Comparison of ENCODE assay signal across 22 cellular contexts in the genomic region with DNA sequence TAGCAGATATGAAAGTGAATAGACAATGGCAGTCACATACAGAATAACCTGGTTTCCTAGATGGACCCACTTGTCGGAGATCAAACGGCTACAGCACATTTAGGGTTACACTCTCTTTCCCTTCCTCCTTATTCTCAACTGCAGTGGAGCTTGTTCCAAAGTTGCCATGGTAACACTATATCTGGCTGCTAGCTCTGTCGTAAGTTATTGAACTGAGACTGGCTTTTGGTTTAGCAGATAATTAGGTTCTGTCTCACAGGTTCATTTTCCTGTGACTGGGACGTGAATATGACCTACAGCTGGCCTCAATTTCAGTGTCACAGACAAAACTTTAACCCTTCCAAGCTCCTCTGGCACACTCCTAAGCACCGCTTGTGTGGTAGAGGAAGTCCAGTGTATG.
DNase-seq lines count a peak whose midpoint lies in the region; ATAC-seq, FAIRE-seq and TF ChIP-seq lines count a peak whose summit lies in the region.
"Had no signal": no experiment of that assay in that cellular context is flagged by ENCODE, and none has a peak within 500 bp of the region (broad histone marks: within the 10 kb centered on the region; RNA-seq: fewer than 3 reads in every experiment).

No MANE protein-coding gene starts in this region.

- POLR2A ChIA-PET in K562 (lab: Yijun Ruan, JAX) = no interaction called here

- no peak overlapping the region for H3K27ac ChIP-seq in K562 (ENCODE audit: extremely low read depth, low read depth, low read length)
- H3K27ac ChIP-seq in right cardiac atrium (ENCODE audit: low read length) = no peak overlapping the region
- H3K27ac ChIP-seq: 22Rv1, C4-2B, heart left ventricle, spleen, tibial nerve had no signal

- no peak for TF ChIP-seq EP300 in K562 (IDR thresholded peaks at IDR 0.05; ENCODE audit: low read length)

- H3K27me3 ChIP-seq in K562 (ENCODE audit: control insufficient read depth in 2 of 2, insufficient read depth in 2 of 2, low read length in 2 of 2) (no peaks in the 10 kb centered on the region), right cardiac atrium (ENCODE audit: control insufficient read depth, insufficient read depth) (no peaks in the 10 kb centered on the region)
- H3K27me3 ChIP-seq: heart left ventricle, MG63, spleen, tibial nerve had no signal

- H3K4me1 ChIP-seq in K562 (replicated peaks in 1 of 2; ENCODE audit: control insufficient read depth in 2 of 2, insufficient read depth in 2 of 2, low read length in 2 of 2) (no peaks in the 10 kb centered on the region), right cardiac atrium (ENCODE audit: control insufficient read depth, insufficient read depth, low read length) (peaks cover 5% of the 10 kb centered on the region)
- H3K4me1 ChIP-seq: spleen had no signal

- in situ Hi-C loops in K562 (cut with MboI) = no loop called here

- intact Hi-C loops in K562 (cut with micrococcal nuclease) (no loop called here), right cardiac atrium (cut with DNase I) (no loop called here), sciatic nerve (cut with DNase I) (no loop called here)

- BruUV-seq in K562 (replicated peaks; lab: Mats Ljungman, UMichigan) = no TSS peak

- H3K4me3 ChIP-seq in K562 (no peak overlapping the region), right cardiac atrium (ENCODE audit: low read length) (no peak overlapping the region)
- H3K4me3 ChIP-seq: heart left ventricle, MG63, spleen, tibial nerve had no signal

- no peak overlapping the region for H3K4me2 ChIP-seq in K562 (ENCODE audit: insufficient read depth, low read length)

- H3K9me1 ChIP-seq in K562 (ENCODE audit: control insufficient read depth, insufficient read depth, low read length) = no peaks in the 10 kb centered on the region

- H4K20me1 ChIP-seq in K562 (replicated peaks; ENCODE audit: control insufficient read depth, insufficient read depth, low read length) = no peaks in the 10 kb centered on the region

- CTCF ChIA-PET in K562 (lab: Yijun Ruan, JAX; ENCODE audit: low intra/inter-chr PET ratio) = no interaction called here

- H3K9me3 ChIP-seq in K562 (replicated peaks; ENCODE audit: control insufficient read depth, insufficient read depth, low read depth, low read length) (0 out of 2 replicates have a peak, but pooled peaks cover 1% of the 10 kb centered on the region), right cardiac atrium (ENCODE audit: control insufficient read depth, low read length) (no peaks in the 10 kb centered on the region)
- H3K9me3 ChIP-seq: heart left ventricle, MG63, spleen, tibial nerve had no signal

- TF ChIP-seq RAD21 in K562 (CRISPR knock-in tag; conservative IDR thresholded peaks at IDR 0.05 in 1 of 2, IDR thresholded peaks at IDR 0.05 in 1 of 2) = no peak

- H2AFZ ChIP-seq in K562 (ENCODE audit: low read depth, low read length) = no peak overlapping the region

- 4% methylated on average over 5 of the region's 5 CpGs for WGBS in K562 (ENCODE audit: insufficient coverage, low coverage, missing lambda C conversion rate)
- WGBS in right cardiac atrium = 50% methylated on average over 5 of the region's 5 CpGs

- no peak for FAIRE-seq in K562 (lab: Jason Lieb, UNC)
- FAIRE-seq: islet of Langerhans had no signal

- peak; percentile 7 for DNase-seq in DMS 273 (lab: John Stamatoyannopoulos, UW; ENCODE audit: unreplicated experiment)
- DNase-seq in DMS 273 treated with DMSO at 0.1 percent for 48 hours (lab: John Stamatoyannopoulos, UW) = no peak
- no peak for DNase-seq in K562 (ENCODE audit: extremely low read depth in 1 of 4, low spot score in 3 of 4)
- no peak for DNase-seq in right cardiac atrium
- DNase-seq in sciatic nerve (ENCODE audit: low spot score) = no peak
- DNase-seq in NK-92 treated with Interleukin-12 subunit alpha and Interleukin-12 subunit beta, amount 100 ng/mL, for 24 hours (lab: John Stamatoyannopoulos, UW) = no peak
- no peak for DNase-seq in NCI-H345 treated with DMSO at 0.1 percent for 48 hours (lab: John Stamatoyannopoulos, UW; ENCODE audit: unreplicated experiment)
- DNase-seq: DND-41, erythroblast, heart left ventricle, MG63, NCI-H2029 treated with DMSO at 0.1 percent for 48 hours, RPMI8226, spleen, T-cell had no signal

- no peaks in the 10 kb centered on the region for H3K36me3 ChIP-seq in K562 (ENCODE audit: control insufficient read depth, insufficient read depth, low read length)
- H3K36me3 ChIP-seq: spleen had no signal

- no peak for TF ChIP-seq POLR2A in K562 (conservative IDR thresholded peaks at IDR 0.05)

- no peak for TF ChIP-seq CTCF in K562 (IDR thresholded peaks at IDR 0.05 in 2 of 3, conservative IDR thresholded peaks at IDR 0.05 in 1 of 3; ENCODE audit: insufficient read depth in 2 of 3, low read depth in 1 of 3, low read length in 3 of 3)

- H3K9ac ChIP-seq in K562 (ENCODE audit: insufficient read depth in 1 of 2, low read depth in 2 of 2, low read length in 2 of 2) = no peak overlapping the region

- ATAC-seq in K562 (no peak), right cardiac atrium (peak; percentile 68 to 71), sciatic nerve (peak; percentile 89), GM18909 (IDR thresholded peaks at IDR 0.05; ENCODE audit: poor library complexity, unreplicated experiment) (no peak)
- ATAC-seq: stimulated activated memory B cell treated with anti-CD40 and anti-IgM and Interleukin-4, amounts not matched to agents 10 μg/mL and 1 μg/mL and 100 μg/mL, for 72 hours; T-cell; WTC11 had no signal

- H3K79me2 ChIP-seq in K562 (ENCODE audit: control insufficient read depth, insufficient read depth, low read length) = no peaks in the 10 kb centered on the region

TF ChIP-seq in K562, 482 proteins besides CTCF, POLR2A, EP300 and RAD21:
- no peak for TF ChIP-seq HSF4 (CRISPR knock-in tag; IDR thresholded peaks at IDR 0.05; ENCODE audit: borderline replicate concordance)
- TF ChIP-seq RFX1 (IDR thresholded peaks at IDR 0.05) = peak; percentile 39; the same call in 1 of the 2 replicates

Comparison
In these comparisons a context has a peak if more than half of its experiments do, and no peak if none do; other contexts are left out.
1. ATAC-seq: peak in right cardiac atrium (2 of 2) and sciatic nerve (single experiment); none in K562 (single experiment) and GM18909 (single experiment).